In genomic region chr13:111074826-111075225, GRCh38 we compare ENCODE assay signal across 1 cellular context.
TF ChIP-seq lines count a peak whose summit lies in the region.

No MANE protein-coding gene starts in this region.

TF ChIP-seq in SK-N-SH, 30 proteins besides CTCF, POLR2A, EP300 and RAD21 (continued from another document):
- TF ChIP-seq, protein P1, sequence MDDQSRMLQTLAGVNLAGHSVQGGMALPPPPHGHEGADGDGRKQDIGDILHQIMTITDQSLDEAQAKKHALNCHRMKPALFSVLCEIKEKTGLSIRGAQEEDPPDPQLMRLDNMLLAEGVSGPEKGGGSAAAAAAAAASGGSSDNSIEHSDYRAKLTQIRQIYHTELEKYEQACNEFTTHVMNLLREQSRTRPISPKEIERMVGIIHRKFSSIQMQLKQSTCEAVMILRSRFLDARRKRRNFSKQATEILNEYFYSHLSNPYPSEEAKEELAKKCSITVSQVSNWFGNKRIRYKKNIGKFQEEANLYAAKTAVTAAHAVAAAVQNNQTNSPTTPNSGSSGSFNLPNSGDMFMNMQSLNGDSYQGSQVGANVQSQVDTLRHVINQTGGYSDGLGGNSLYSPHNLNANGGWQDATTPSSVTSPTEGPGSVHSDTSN (IDR thresholded peaks at IDR 0.05), result no peak
